In genomic region chr18:34592961-34593382, GRCh38 we compare ENCODE assay signal across 1 cellular context.
TF ChIP-seq lines count a peak whose summit lies in the region.

No MANE protein-coding gene starts in this region.

TF ChIP-seq in H1, 55 proteins besides CTCF, POLR2A, EP300 and RAD21 (continued from another document):
- TF ChIP-seq CHD7 (IDR thresholded peaks at IDR 0.05; ENCODE audit: insufficient replicate concordance, low read length) (no peak), ZNF274 (IDR thresholded peaks at IDR 0.05; ENCODE audit: borderline replicate concordance, extremely low read depth, low read length) (no peak), EGR1 (IDR thresholded peaks at IDR 0.05; ENCODE audit: borderline replicate concordance, low read depth, low read length) (no peak), RBBP5 (IDR thresholded peaks at IDR 0.05; ENCODE audit: borderline replicate concordance, low read depth, low read length) (peak; percentile 94), RNF2 (IDR thresholded peaks at IDR 0.05; ENCODE audit: borderline replicate concordance, low read depth, low read length, missing control alignments, poor library complexity, severe bottlenecking) (no peak), ASH2L (IDR thresholded peaks at IDR 0.05; ENCODE audit: low read length) (peak; percentile 91), CREB1 (IDR thresholded peaks at IDR 0.05) (no peak)
TF ChIP-seq in H1: peak in this region for 3.
